13 cellular contexts compared by ENCODE assay signal in the genomic region with DNA sequence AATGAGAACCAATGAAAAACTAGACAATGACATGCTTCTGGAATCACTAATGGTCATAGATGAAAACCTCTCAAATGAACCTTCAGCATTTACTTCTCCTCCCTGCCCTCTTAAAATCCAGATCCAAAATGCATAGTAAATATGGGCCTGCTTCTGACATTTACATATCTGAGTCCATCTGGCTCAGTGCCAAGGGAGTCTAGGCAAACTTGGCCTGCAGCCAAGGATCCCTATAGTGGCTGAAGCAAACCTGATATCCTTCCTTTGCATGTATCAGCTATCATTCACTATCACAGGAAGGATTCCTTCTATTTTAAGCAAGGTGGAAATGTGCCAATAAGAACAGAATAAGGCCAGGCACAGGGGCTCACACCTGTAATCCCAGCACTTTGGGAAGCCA.
A peak's percentile ranks its signal among the peaks of the same experiment; 100 is the strongest.
DNase-seq lines count a peak whose midpoint lies in the region; TF ChIP-seq lines count a peak whose summit lies in the region.
"Had no signal": no experiment of that assay in that cellular context is flagged by ENCODE, and none has a peak within 500 bp of the region (broad histone marks: within the 10 kb centered on the region; RNA-seq: fewer than 3 reads in every experiment).

No MANE protein-coding gene starts in this region.

- DNase-seq in DMS79 treated with DMSO at 0.1 percent for 48 hours (lab: John Stamatoyannopoulos, UW): peak; percentile 58
- DNase-seq in NCI-H1417 (lab: John Stamatoyannopoulos, UW): peak; percentile 67 to 98 (median 92)
- peak; percentile 64 for DNase-seq in NCI-H510A (lab: John Stamatoyannopoulos, UW)
- DNase-seq in erythroblast (lab: John Stamatoyannopoulos, UW): peak; percentile 43 to 63
- no peak for DNase-seq in COLO829 (ENCODE audit: low spot score)
- no peak for DNase-seq in NOMO-1 treated with DMSO at 0.1 percent for 48 hours (lab: John Stamatoyannopoulos, UW; ENCODE audit: unreplicated experiment)
- DNase-seq in putamen (ENCODE audit: low spot score): no peak
- no peak for DNase-seq in GF-D8 (lab: John Stamatoyannopoulos, UW)
- DNase-seq: Karpas-422; naive B cell; right cardiac atrium; stimulated activated CD4-positive, alpha-beta T cell treated with anti-CD3 and anti-CD28 coated beads, Interleukin-4, amount 100 ng/mL, for 4 hours; stimulated activated naive CD4-positive, alpha-beta T cell had no signal

- TF ChIP-seq POLR2A in erythroblast (IDR thresholded peaks at IDR 0.05; ENCODE audit: low read length): no peak

Comparison
In these comparisons a context has a peak if more than half of its experiments do, and no peak if none do; other contexts are left out.
1. DNase-seq: peak in DMS79 treated with DMSO at 0.1 percent for 48 hours (single experiment), NCI-H1417 (3 of 3), NCI-H510A (single experiment) and erythroblast (2 of 2); none in COLO829 (single experiment), NOMO-1 treated with DMSO at 0.1 percent for 48 hours (single experiment), putamen (single experiment) and GF-D8 (single experiment).